Comparison of ENCODE assay signal across 8 cellular contexts in the genomic region with DNA sequence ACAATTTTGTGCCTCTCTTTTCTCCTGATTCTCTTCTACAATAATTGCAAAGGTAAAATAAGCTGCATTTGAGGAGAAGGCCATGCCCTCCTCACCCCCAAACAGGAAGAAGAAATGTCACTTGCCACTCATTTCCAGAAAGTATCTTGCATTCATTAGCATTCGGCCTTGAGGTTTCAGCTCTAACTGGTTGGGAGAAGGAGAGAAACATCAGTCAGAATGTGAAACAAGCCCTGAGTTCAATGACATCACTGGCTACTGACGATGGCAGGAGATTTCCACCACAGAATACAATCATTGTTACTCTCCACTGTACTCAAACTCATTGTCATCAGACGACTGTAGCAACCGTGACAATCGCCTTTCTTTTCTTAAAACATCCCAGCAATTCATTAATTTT.
A peak's percentile ranks its signal among the peaks of the same experiment; 100 is the strongest.
DNase-seq lines count a peak whose midpoint lies in the region; ATAC-seq and TF ChIP-seq lines count a peak whose summit lies in the region.
"Had no signal": no experiment of that assay in that cellular context is flagged by ENCODE, and none has a peak within 500 bp of the region (broad histone marks: within the 10 kb centered on the region; RNA-seq: fewer than 3 reads in every experiment).

No MANE protein-coding gene starts in this region.

- no peak overlapping the region for H3K4me3 ChIP-seq in stomach
- no peak overlapping the region for H3K4me3 ChIP-seq in PC-9

- POLR2A ChIA-PET in PC-9 (lab: Charles Lee; ENCODE audit: unreplicated experiment), result no interaction called here

- no peaks in the 10 kb centered on the region for H3K79me2 ChIP-seq in PC-9 (ENCODE audit: low read depth)

- CTCF ChIA-PET in PC-9 (lab: Charles Lee), result no interaction called here

- no peaks in the 10 kb centered on the region for H4K20me1 ChIP-seq in PC-9 (ENCODE audit: insufficient read depth)

- H3K27ac Mint-ChIP-seq in T-helper 1 cell treated with Interleukin-12 subunit alpha and Interleukin-12 subunit beta and Interleukin-4 antibody, amounts not matched to agents 30 μg/mL and 1 μg/mL, for 36 hours, result peak overlapping the region; percentile 94

- no peaks in the 10 kb centered on the region for H3K4me1 ChIP-seq in stomach
- no peaks in the 10 kb centered on the region for H3K4me1 ChIP-seq in PC-9 (replicated peaks; ENCODE audit: insufficient read depth)

- H3K4me1 Mint-ChIP-seq in T-helper 1 cell treated with Interleukin-12 subunit alpha and Interleukin-12 subunit beta and Interleukin-4 antibody, amounts not matched to agents 30 μg/mL and 1 μg/mL, for 36 hours (ENCODE audit: low read depth), result peaks cover 51% of the 10 kb centered on the region

- peaks cover 74% of the 10 kb centered on the region for H3K36me3 Mint-ChIP-seq in T-helper 1 cell treated with Interleukin-12 subunit alpha and Interleukin-12 subunit beta and Interleukin-4 antibody, amounts not matched to agents 30 μg/mL and 1 μg/mL, for 36 hours (ENCODE audit: low read depth)

- H3F3A ChIP-seq in PC-9 (ENCODE audit: insufficient read depth, low read depth), result no peaks in the 10 kb centered on the region

- peak overlapping the region; percentile 65 for H3K4me3 Mint-ChIP-seq in T-helper 1 cell treated with Interleukin-12 subunit alpha and Interleukin-12 subunit beta and Interleukin-4 antibody, amounts not matched to agents 30 μg/mL and 1 μg/mL, for 36 hours

- peaks cover 20% of the 10 kb centered on the region for H3K9me3 Mint-ChIP-seq in T-helper 1 cell treated with Interleukin-12 subunit alpha and Interleukin-12 subunit beta and Interleukin-4 antibody, amounts not matched to agents 30 μg/mL and 1 μg/mL, for 36 hours

- H3K27me3 Mint-ChIP-seq in T-helper 1 cell treated with Interleukin-12 subunit alpha and Interleukin-12 subunit beta and Interleukin-4 antibody, amounts not matched to agents 30 μg/mL and 1 μg/mL, for 36 hours (ENCODE audit: low read depth), result no peaks in the 10 kb centered on the region

- no peak overlapping the region for H2AFZ ChIP-seq in PC-9

- TF ChIP-seq POLR2A in stomach (IDR thresholded peaks at IDR 0.05), result no peak

- intact Hi-C loops in stomach (cut with DNase I; ENCODE audit: low total_unique reads), result no loop called here
- intact Hi-C loops in PC-9 (cut with micrococcal nuclease; ENCODE audit: unreplicated experiment), result no loop called here

- DNase-seq in pons (ENCODE audit: low spot score) (peak; percentile 95), stomach (no peak), PC-9 (no peak)
- no peak for DNase-seq in effector CD8-positive, alpha-beta T cell (lab: John Stamatoyannopoulos, UW)
- DNase-seq: brain microvascular endothelial cell had no signal

- no peaks in the 10 kb centered on the region for H3K9me2 ChIP-seq in PC-9 (ENCODE audit: insufficient read depth)

- no peak overlapping the region for H3K4me2 ChIP-seq in PC-9

- peaks cover 0 to 7% (median 0%) of the 10 kb centered on the region in 4 donors for H3K9me3 ChIP-seq in stomach
- H3K9me3 ChIP-seq in PC-9 (ENCODE audit: insufficient read depth, low read depth), result no peaks in the 10 kb centered on the region

- TF ChIP-seq CTCF in stomach (IDR thresholded peaks at IDR 0.05) (no peak), PC-9 (conservative IDR thresholded peaks at IDR 0.05) (no peak)

- H3K27ac ChIP-seq in stomach (no peak overlapping the region), PC-9 (no peak overlapping the region)
- H3K27ac ChIP-seq: brain microvascular endothelial cell had no signal

- H3K27me3 ChIP-seq in stomach (no peaks in the 10 kb centered on the region), PC-9 (ENCODE audit: insufficient read depth, low read depth) (no peaks in the 10 kb centered on the region)
- H3K27me3 ChIP-seq: brain microvascular endothelial cell had no signal

- H3K36me3 ChIP-seq in stomach (no peaks in the 10 kb centered on the region), PC-9 (ENCODE audit: low read depth) (no peaks in the 10 kb centered on the region)
- H3K36me3 ChIP-seq: brain microvascular endothelial cell had no signal

- ATAC-seq in GM18868 (IDR thresholded peaks at IDR 0.05; ENCODE audit: unreplicated experiment), result peak; percentile 85
- ATAC-seq in GM21723 (IDR thresholded peaks at IDR 0.05; ENCODE audit: unreplicated experiment), result peak; percentile 79

- no TSS peak for BruUV-seq in PC-9 (replicated peaks; lab: Mats Ljungman, UMichigan)

- no peak for TF ChIP-seq EP300 in stomach (IDR thresholded peaks at IDR 0.05)

- WGBS in stomach, 5 donors, result 75 to 88% (median 81%) methylated on average over 5 of the region's 5 CpGs
